Comparison of ENCODE assay signal across 8 cellular contexts in genomic region chr15:88255496-88256171, GRCh38. TPM values are rescaled to one million over a fixed set of nuclear protein-coding genes. Genes with fewer than 3 reads are reported as not detected.
A peak's percentile ranks its signal among the peaks of the same experiment; 100 is the strongest.
DNase-seq lines count a peak whose midpoint lies in the region; ATAC-seq and TF ChIP-seq lines count a peak whose summit lies in the region.

No MANE protein-coding gene starts in this region.

- H3K27me3 ChIP-seq in iPS DF 6.9 (ENCODE audit: control insufficient read depth, insufficient read depth, low read length), result peaks cover 26% of the 10 kb centered on the region
- H3K27me3 ChIP-seq in smooth muscle cell (ENCODE audit: low read depth), result peaks cover 69% of the 10 kb centered on the region

- peak overlapping the region; percentile 43 for H2AFZ ChIP-seq in smooth muscle cell (ENCODE audit: low read depth)

- H3F3A ChIP-seq in smooth muscle cell (ENCODE audit: low read depth), result no peaks in the 10 kb centered on the region

- H3K27ac Mint-ChIP-seq in activated naive CD8-positive, alpha-beta T cell treated with anti-CD3 and anti-CD28 coated beads, Interleukin-2, amount 10 ng/mL, durations not matched to agents 7 days and 5 days, result no peak overlapping the region

- no peak overlapping the region for H3K27ac ChIP-seq in iPS DF 6.9 (ENCODE audit: low read length)
- no peak overlapping the region for H3K27ac ChIP-seq in smooth muscle cell (ENCODE audit: low read depth)

- H3K4me3 ChIP-seq in iPS DF 6.9 (ENCODE audit: low read length) (peak overlapping the region; percentile 49; the same call in 1 of the 2 replicates), smooth muscle cell (peak overlapping the region; percentile 54)

- POLR2A ChIA-PET in activated naive CD8-positive, alpha-beta T cell treated with anti-CD3 and anti-CD28 coated beads, Interleukin-2, amount 10 ng/mL, durations not matched to agents 7 days and 5 days (lab: Charles Lee), result no interaction called here

- no peaks in the 10 kb centered on the region for H3K36me3 ChIP-seq in iPS DF 6.9 (ENCODE audit: control insufficient read depth, insufficient read depth, low read length)
- no peaks in the 10 kb centered on the region for H3K36me3 ChIP-seq in smooth muscle cell (ENCODE audit: low read depth)

- H3K4me1 ChIP-seq in iPS DF 6.9 (ENCODE audit: control insufficient read depth, insufficient read depth, low read length), result no peaks in the 10 kb centered on the region
- peaks cover 5% of the 10 kb centered on the region for H3K4me1 ChIP-seq in smooth muscle cell (ENCODE audit: low read depth)

- no peak overlapping the region for H3K9ac ChIP-seq in smooth muscle cell (ENCODE audit: low read depth)

- no CpG with 5 or more reads among the region's 54 CpGs for WGBS in iPS DF 6.9 (ENCODE audit: insufficient coverage, insufficient read length)
- WGBS in smooth muscle cell (ENCODE audit: low lambda C conversion rate), result 2% methylated on average over 51 of the region's 54 CpGs

- TF ChIP-seq CTCF in smooth muscle cell (IDR thresholded peaks at IDR 0.05; ENCODE audit: borderline replicate concordance, insufficient read depth, poor library complexity, severe bottlenecking), result no peak

- H3K9me3 ChIP-seq in iPS DF 6.9 (ENCODE audit: control insufficient read depth, insufficient read depth, low read length) (no peaks in the 10 kb centered on the region), smooth muscle cell (replicated peaks; ENCODE audit: low read depth) (no peaks in the 10 kb centered on the region)

- DNase-seq in NCI-H1417 (lab: John Stamatoyannopoulos, UW), result peak; percentile 15 to 81 (median 72)
- no peak for DNase-seq in NCI-H1417 treated with DMSO at 0.1 percent for 48 hours (lab: John Stamatoyannopoulos, UW)
- peak; percentile 41 for DNase-seq in activated naive CD8-positive, alpha-beta T cell treated with anti-CD3 and anti-CD28 coated beads, Interleukin-2, amount 10 ng/mL, durations not matched to agents 7 days and 5 days
- DNase-seq in iPS DF 6.9 (ENCODE audit: low read depth, low spot score), result no peak
- peak; percentile 27 for DNase-seq in smooth muscle cell (lab: John Stamatoyannopoulos, UW; ENCODE audit: unreplicated experiment)
- no peak for DNase-seq in activated gamma-delta T cell (lab: John Stamatoyannopoulos, UW)
- no peak for DNase-seq in mesenteric fat pad (ENCODE audit: low spot score)

- no peaks in the 10 kb centered on the region for H3K9me3 Mint-ChIP-seq in activated naive CD8-positive, alpha-beta T cell treated with anti-CD3 and anti-CD28 coated beads, Interleukin-2, amount 10 ng/mL, durations not matched to agents 7 days and 5 days

- peaks cover 15% of the 10 kb centered on the region for H3K4me1 Mint-ChIP-seq in activated naive CD8-positive, alpha-beta T cell treated with anti-CD3 and anti-CD28 coated beads, Interleukin-2, amount 10 ng/mL, durations not matched to agents 7 days and 5 days

- H3K79me2 ChIP-seq in smooth muscle cell (ENCODE audit: low read depth), result no peaks in the 10 kb centered on the region

- no peaks in the 10 kb centered on the region for H3K36me3 Mint-ChIP-seq in activated naive CD8-positive, alpha-beta T cell treated with anti-CD3 and anti-CD28 coated beads, Interleukin-2, amount 10 ng/mL, durations not matched to agents 7 days and 5 days

- H4K20me1 ChIP-seq in smooth muscle cell (ENCODE audit: low read depth), result no peaks in the 10 kb centered on the region

- H3K27me3 Mint-ChIP-seq in activated naive CD8-positive, alpha-beta T cell treated with anti-CD3 and anti-CD28 coated beads, Interleukin-2, amount 10 ng/mL, durations not matched to agents 7 days and 5 days, result peaks cover 60% of the 10 kb centered on the region

- no peak for ATAC-seq in activated naive CD8-positive, alpha-beta T cell treated with anti-CD3 and anti-CD28 coated beads, Interleukin-2, amount 10 ng/mL, durations not matched to agents 7 days and 5 days (ENCODE audit: low read depth)
- no peak for ATAC-seq in GM19351 (IDR thresholded peaks at IDR 0.05; ENCODE audit: unreplicated experiment)

- peak overlapping the region; percentile 52 for H3K4me3 Mint-ChIP-seq in activated naive CD8-positive, alpha-beta T cell treated with anti-CD3 and anti-CD28 coated beads, Interleukin-2, amount 10 ng/mL, durations not matched to agents 7 days and 5 days

- H3K4me2 ChIP-seq in smooth muscle cell, result peak overlapping the region; percentile 85

RNA-seq across cellular contexts. Expression of gene NTRK3, which starts 0.9 kb away (rescaled TPM):
- total RNA-seq in activated naive CD8-positive, alpha-beta T cell treated with anti-CD3 and anti-CD28 coated beads, Interleukin-2, amount 10 ng/mL, durations not matched to agents 7 days and 5 days, result not detected
- 3.3 and 3.6 TPM in 2 replicates for total RNA-seq in smooth muscle cell
- polyA plus RNA-seq in smooth muscle cell, result 3.5 TPM in 2 replicates
- 1.6 TPM for total RNA-seq in mesenteric fat pad

Comparison
In these comparisons a context has a peak if more than half of its experiments do, and no peak if none do; other contexts are left out.
1. DNase-seq: peak in NCI-H1417 (3 of 3), activated naive CD8-positive, alpha-beta T cell treated with anti-CD3 and anti-CD28 coated beads, Interleukin-2, amount 10 ng/mL, durations not matched to agents 7 days and 5 days (single experiment) and smooth muscle cell (single experiment); none in NCI-H1417 treated with DMSO at 0.1 percent for 48 hours (single experiment), iPS DF 6.9 (single experiment), activated gamma-delta T cell (single experiment) and mesenteric fat pad (single experiment).